1 cellular context compared by ENCODE assay signal in the genomic region with DNA sequence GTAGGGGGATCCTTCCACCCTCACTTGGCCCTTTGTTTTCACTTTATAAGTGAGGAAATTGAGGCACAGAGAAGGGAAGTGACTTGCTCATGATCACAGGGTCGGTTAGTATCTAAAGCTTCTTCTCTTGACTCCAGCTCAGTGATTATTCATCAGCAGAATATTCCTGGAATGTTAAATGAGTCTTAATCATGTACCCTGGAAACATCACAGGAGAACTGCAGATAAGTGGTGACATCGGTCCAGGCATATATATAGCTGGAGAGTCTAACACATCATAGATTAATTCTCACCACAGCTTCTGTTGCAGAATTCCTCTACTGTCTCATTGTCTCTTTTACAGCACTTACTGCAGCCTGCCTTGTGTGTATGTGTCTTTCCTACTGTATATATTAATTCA.
TF ChIP-seq lines count a peak whose summit lies in the region.

No MANE protein-coding gene starts in this region.

TF ChIP-seq in WTC11, 78 proteins besides CTCF, POLR2A, EP300 and RAD21 (continued from another document):
- TF ChIP-seq EMX1 (CRISPR knock-in tag; IDR thresholded peaks at IDR 0.05) (no peak), SP1 (CRISPR knock-in tag; conservative IDR thresholded peaks at IDR 0.05) (no peak)
TF ChIP-seq in WTC11: peak in this region for 0.
